Comparison of ENCODE assay signal across 9 cellular contexts in genomic region chrX:39477438-39478120, GRCh38.
DNase-seq lines count a peak whose midpoint lies in the region; ATAC-seq and TF ChIP-seq lines count a peak whose summit lies in the region.
"Had no signal": no experiment of that assay in that cellular context is flagged by ENCODE, and none has a peak within 500 bp of the region (broad histone marks: within the 10 kb centered on the region; RNA-seq: fewer than 3 reads in every experiment).

No MANE protein-coding gene starts in this region.

- no peak overlapping the region for H3K4me2 ChIP-seq in GM23338
- H3K4me2 ChIP-seq in fibroblast of lung (ENCODE audit: extremely low read depth, insufficient read depth, low read length), result no peak overlapping the region

- no peaks in the 10 kb centered on the region for H3F3A ChIP-seq in GM23338 (replicated peaks; ENCODE audit: low read depth)

- H3K27ac Mint-ChIP-seq in GM23338, result no peak overlapping the region

- POLR2A ChIA-PET in RWPE1 (lab: Yijun Ruan, JAX; ENCODE audit: low non-redundant PET) (no interaction called here), GM10248 (lab: Yijun Ruan, JAX) (no interaction called here)

- ATAC-seq in GM23338 (peak; percentile 96), GM18867 (IDR thresholded peaks at IDR 0.05; ENCODE audit: unreplicated experiment) (no peak)

- H3K27me3 Mint-ChIP-seq in GM23338 (ENCODE audit: insufficient read depth, low read depth, poor library complexity), result peaks cover 6% of the 10 kb centered on the region

- H3K9me3 ChIP-seq in fibroblast of lung (ENCODE audit: control insufficient read depth, insufficient read depth, low read depth, low read length), result no peaks in the 10 kb centered on the region

- TF ChIP-seq CTCF in GM23338 (conservative IDR thresholded peaks at IDR 0.05; ENCODE audit: low read depth in 2 of 2), result peak; percentile 48 to 75
- no peak for TF ChIP-seq CTCF in fibroblast of lung (conservative IDR thresholded peaks at IDR 0.05 in 1 of 2, IDR thresholded peaks at IDR 0.05 in 1 of 2; ENCODE audit: low read depth in 1 of 2, low read length in 2 of 2)
- TF ChIP-seq CTCF in retinal pigment epithelial cell (conservative IDR thresholded peaks at IDR 0.05; ENCODE audit: low read depth, low read length), result peak; percentile 36
- no peak for TF ChIP-seq CTCF in RWPE1 (conservative IDR thresholded peaks at IDR 0.05; ENCODE audit: low read depth)
- TF ChIP-seq CTCF in GM10248 (IDR thresholded peaks at IDR 0.05; ENCODE audit: control extremely low read depth, extremely low read depth, low read depth, missing control alignments), result no peak

- no peak overlapping the region for H3K4me3 Mint-ChIP-seq in GM23338

- H3K9ac ChIP-seq in fibroblast of lung (ENCODE audit: insufficient read depth, low read length), result no peak overlapping the region

- H4K20me1 ChIP-seq in GM23338 (replicated peaks; ENCODE audit: insufficient read depth) (no peaks in the 10 kb centered on the region), fibroblast of lung (ENCODE audit: control insufficient read depth, extremely low read depth, insufficient read depth, low read length) (no peaks in the 10 kb centered on the region)

- H3K36me3 ChIP-seq in GM23338 (ENCODE audit: insufficient read depth) (no peaks in the 10 kb centered on the region), fibroblast of lung (ENCODE audit: control insufficient read depth, insufficient read depth, low read length) (no peaks in the 10 kb centered on the region)

- H3K9me2 ChIP-seq in GM23338 (ENCODE audit: insufficient read depth), result no peaks in the 10 kb centered on the region

- H2AFZ ChIP-seq in GM23338, result no peak overlapping the region
- H2AFZ ChIP-seq in fibroblast of lung (ENCODE audit: low read length), result no peak overlapping the region

- no peaks in the 10 kb centered on the region for H3K36me3 Mint-ChIP-seq in GM23338 (ENCODE audit: low read depth)

- H3K4me1 Mint-ChIP-seq in GM23338, result peaks cover 9% of the 10 kb centered on the region

- H3K4me1 ChIP-seq in GM23338 (ENCODE audit: insufficient read depth), result no peaks in the 10 kb centered on the region
- H3K4me1 ChIP-seq in fibroblast of lung (ENCODE audit: control insufficient read depth, extremely low read depth, insufficient read depth, low read length), result no peaks in the 10 kb centered on the region

- no peaks in the 10 kb centered on the region for H3K79me2 ChIP-seq in GM23338 (replicated peaks; ENCODE audit: insufficient read depth)
- no peaks in the 10 kb centered on the region for H3K79me2 ChIP-seq in fibroblast of lung (ENCODE audit: control insufficient read depth, insufficient read depth, low read length)

- H3K9me3 Mint-ChIP-seq in GM23338, result no peaks in the 10 kb centered on the region; the same call in 2 of the 3 replicates

- H3K27ac ChIP-seq in GM23338 (ENCODE audit: low read depth), result no peak overlapping the region
- H3K27ac ChIP-seq in fibroblast of lung (ENCODE audit: insufficient read depth, low read length), result no peak overlapping the region
- H3K27ac ChIP-seq in RWPE1, result no peak overlapping the region; the same call in 1 of the 2 replicates
- H3K27ac ChIP-seq: epithelial cell of prostate had no signal

- CTCF ChIA-PET in RWPE1 (lab: Yijun Ruan, JAX), result no interaction called here
- CTCF ChIA-PET in GM10248 (lab: Yijun Ruan, JAX), result interaction anchor here (1.4 to 1.5 kb wide), 2 partner anchors 11 kb away, joined by 4 read pairs; no protein-coding TSS in a partner anchor

- DNase-seq in GM23338 (ENCODE audit: low spot score) (peak; percentile 61), RKO (ENCODE audit: low spot score) (peak; percentile 64), fibroblast of lung (ENCODE audit: low read depth in 2 of 2) (peak; percentile 13 to 27), retinal pigment epithelial cell (ENCODE audit: low read depth) (peak; percentile 46), RWPE1 (ENCODE audit: low spot score) (no peak), SKM-1 treated with dmso at 0.1 percent for 144 hours (lab: John Stamatoyannopoulos, UW; ENCODE audit: unreplicated experiment) (no peak), GM10248 (ENCODE audit: extremely low spot score) (no peak)

- H3K27me3 ChIP-seq in GM23338 (ENCODE audit: insufficient read depth), result no peaks in the 10 kb centered on the region
- no peaks in the 10 kb centered on the region for H3K27me3 ChIP-seq in fibroblast of lung (ENCODE audit: control insufficient read depth, insufficient read depth, low read length)

- H3K4me3 ChIP-seq in GM23338, result no peak overlapping the region
- H3K4me3 ChIP-seq in fibroblast of lung (replicated peaks in 1 of 4; ENCODE audit: control extremely low read depth in 1 of 4, insufficient read depth in 1 of 4, low read depth in 3 of 4, low read length in 4 of 4), result no peak overlapping the region
- no peak overlapping the region for H3K4me3 ChIP-seq in retinal pigment epithelial cell (ENCODE audit: low read length)

TF ChIP-seq in GM23338, 12 proteins besides CTCF, POLR2A, EP300 and RAD21:
- TF ChIP-seq JUNB (IDR thresholded peaks at IDR 0.05; ENCODE audit: unreplicated experiment) (no peak), EZH2phosphoT487 (IDR thresholded peaks at IDR 0.05; ENCODE audit: unreplicated experiment) (no peak)

Comparison
In these comparisons a context has a peak if more than half of its experiments do, and no peak if none do; other contexts are left out.
1. DNase-seq: peak in GM23338 (single experiment), RKO (single experiment), fibroblast of lung (2 of 2) and retinal pigment epithelial cell (single experiment); none in RWPE1 (single experiment), SKM-1 treated with dmso at 0.1 percent for 144 hours (single experiment) and GM10248 (single experiment).
2. CTCF ChIP-seq: peak in GM23338 (2 of 2) and retinal pigment epithelial cell (single experiment); none in fibroblast of lung (0 of 2), RWPE1 (single experiment) and GM10248 (single experiment).